8 cellular contexts compared by ENCODE assay signal in genomic region chr6:158231551-158232444, GRCh38.
DNase-seq lines count a peak whose midpoint lies in the region; ATAC-seq, FAIRE-seq and TF ChIP-seq lines count a peak whose summit lies in the region.

No MANE protein-coding gene starts in this region.

- peaks cover 0 to 5% (median 2%) of the 10 kb centered on the region in 3 experiments; a peak in 4 of 7 replicates for H3K36me3 Mint-ChIP-seq in H9 (ENCODE audit: insufficient read depth in 1 of 3, low read depth in 3 of 3)
- H3K36me3 Mint-ChIP-seq in T-helper 2 cell treated with Interferon-gamma antibody and Interleukin-4, amounts not matched to agents 5 μg/mL and 100 μg/mL, for 36 hours (ENCODE audit: low read depth) = peaks cover 3% of the 10 kb centered on the region
- peaks cover 3% of the 10 kb centered on the region for H3K36me3 Mint-ChIP-seq in astrocyte (ENCODE audit: low read depth, unreplicated experiment)

- H3K4ac ChIP-seq in H9 (ENCODE audit: low read depth, low read length) = no peak overlapping the region

- H3T11ph ChIP-seq in H9 (ENCODE audit: low read length) = no peak overlapping the region

- H2AK5ac ChIP-seq in H9 (ENCODE audit: insufficient read length, low read length) = no peak overlapping the region

- H4K20me1 ChIP-seq in H9 (ENCODE audit: control insufficient read depth, insufficient read depth, insufficient read length) = no peaks in the 10 kb centered on the region
- H4K20me1 ChIP-seq in MM.1S (ENCODE audit: insufficient read depth, low read length) = no peaks in the 10 kb centered on the region
- peaks cover 35% of the 10 kb centered on the region for H4K20me1 ChIP-seq in astrocyte (ENCODE audit: insufficient read depth, low read length)

- H3K4me3 Mint-ChIP-seq in H9 (peak overlapping the region; percentile 90 to 94), astrocyte (ENCODE audit: unreplicated experiment) (peak overlapping the region; percentile 95)
- peak overlapping the region; percentile 93 for H3K4me3 Mint-ChIP-seq in T-helper 2 cell treated with Interferon-gamma antibody and Interleukin-4, amounts not matched to agents 5 μg/mL and 100 μg/mL, for 36 hours

- TF ChIP-seq CTCF in H9 (conservative IDR thresholded peaks at IDR 0.05) (no peak), MM.1S (IDR thresholded peaks at IDR 0.05; ENCODE audit: low read length) (no peak), astrocyte (IDR thresholded peaks at IDR 0.05; ENCODE audit: insufficient read depth, low read depth, low read length) (no peak), retinal pigment epithelial cell (conservative IDR thresholded peaks at IDR 0.05; ENCODE audit: low read depth, low read length) (no peak)

- H3K4me1 ChIP-seq in H9 (ENCODE audit: insufficient read depth, low read length) (no peaks in the 10 kb centered on the region; the same call in 1 of the 2 replicates), MM.1S (ENCODE audit: low read length) (no peaks in the 10 kb centered on the region), astrocyte (ENCODE audit: insufficient read depth, low read length) (peaks cover 13% of the 10 kb centered on the region)

- H2BK120ac ChIP-seq in H9 (ENCODE audit: low read depth, low read length, poor library complexity, severe bottlenecking) = no peak overlapping the region

- H3K4me2 ChIP-seq in H9 (ENCODE audit: insufficient read depth, insufficient read length, low read length) = peak overlapping the region; percentile 89
- peak overlapping the region; percentile 63 for H3K4me2 ChIP-seq in MM.1S (ENCODE audit: low read depth, low read length)
- peak overlapping the region; percentile 100 for H3K4me2 ChIP-seq in astrocyte (ENCODE audit: low read length)

- no peak overlapping the region for H3K23ac ChIP-seq in H9 (ENCODE audit: insufficient read length, low read depth, low read length)

- H3K79me1 ChIP-seq in H9 (ENCODE audit: insufficient read depth, low read depth, low read length, poor library complexity, severe bottlenecking) = no peaks in the 10 kb centered on the region

- H4K8ac ChIP-seq in H9 (replicated peaks; ENCODE audit: insufficient read length, low read depth, low read length) = no peak overlapping the region

- H3K27me3 Mint-ChIP-seq in H9 (ENCODE audit: low read depth) = peaks cover 12% of the 10 kb centered on the region
- peaks cover 12% of the 10 kb centered on the region for H3K27me3 Mint-ChIP-seq in T-helper 2 cell treated with Interferon-gamma antibody and Interleukin-4, amounts not matched to agents 5 μg/mL and 100 μg/mL, for 36 hours (ENCODE audit: low read depth)
- H3K27me3 Mint-ChIP-seq in astrocyte (ENCODE audit: low read depth, unreplicated experiment) = peaks cover 2% of the 10 kb centered on the region

- DNase-seq in GM04504 (ENCODE audit: low read depth) = peak; percentile 42
- DNase-seq in H9 = peak; percentile 69
- peak; percentile 50 for DNase-seq in MM.1S
- peak; percentile 75 for DNase-seq in T-helper 2 cell treated with Interferon-gamma antibody and Interleukin-4, amounts not matched to agents 5 μg/mL and 100 μg/mL, for 36 hours (ENCODE audit: low spot score)
- peak; percentile 48 for DNase-seq in astrocyte (ENCODE audit: low read depth)
- peak; percentile 70 to 73 for DNase-seq in hippocampal formation (lab: John Stamatoyannopoulos, UW)
- no peak for DNase-seq in retinal pigment epithelial cell (ENCODE audit: low read depth)

- H2BK15ac ChIP-seq in H9 (ENCODE audit: low read depth, low read length) = no peak overlapping the region

- H3K18ac ChIP-seq in H9 (ENCODE audit: insufficient read length, low read depth, low read length) = peak overlapping the region; percentile 93

- no peak for FAIRE-seq in astrocyte (lab: Jason Lieb, UNC)

- H3K36me3 ChIP-seq in MM.1S (replicated peaks; ENCODE audit: insufficient read depth, low read length) = no peaks in the 10 kb centered on the region
- H3K36me3 ChIP-seq in astrocyte (ENCODE audit: insufficient read depth, low read length) = no peaks in the 10 kb centered on the region

- H3K9me3 ChIP-seq in H9 (ENCODE audit: control insufficient read depth, low read depth, low read length) (no peaks in the 10 kb centered on the region), MM.1S (replicated peaks; ENCODE audit: insufficient read depth, low read length) (no peaks in the 10 kb centered on the region), astrocyte (ENCODE audit: insufficient read depth, low read depth, low read length) (no peaks in the 10 kb centered on the region)

- H3K27me3 ChIP-seq in H9 (ENCODE audit: insufficient read depth, low read length) = no peaks in the 10 kb centered on the region
- no peaks in the 10 kb centered on the region for H3K27me3 ChIP-seq in MM.1S (replicated peaks; ENCODE audit: insufficient read depth, low read length)
- H3K27me3 ChIP-seq in astrocyte (ENCODE audit: insufficient read depth, low read length) = no peaks in the 10 kb centered on the region

- no peak overlapping the region for H2BK20ac ChIP-seq in H9 (ENCODE audit: low read depth, low read length, poor library complexity, severe bottlenecking)

- H2BK12ac ChIP-seq in H9 (ENCODE audit: insufficient read length, low read depth, low read length) = no peak overlapping the region

- H3K9ac ChIP-seq in H9 (ENCODE audit: extremely low read depth, insufficient read length, low read length) = peak overlapping the region; percentile 33
- H3K9ac ChIP-seq in MM.1S (ENCODE audit: low read length) = peak overlapping the region; percentile 50; the same call in 1 of the 2 replicates
- peak overlapping the region; percentile 88 for H3K9ac ChIP-seq in astrocyte (ENCODE audit: low read length)

- H4K5ac ChIP-seq in H9 (ENCODE audit: insufficient read length, low read depth, low read length) = no peak overlapping the region

- H3K4me1 Mint-ChIP-seq in H9 (peaks cover 13 to 17% of the 10 kb centered on the region in 2 experiments), astrocyte (ENCODE audit: low read depth, unreplicated experiment) (peaks cover 17% of the 10 kb centered on the region)
- H3K4me1 Mint-ChIP-seq in T-helper 2 cell treated with Interferon-gamma antibody and Interleukin-4, amounts not matched to agents 5 μg/mL and 100 μg/mL, for 36 hours (ENCODE audit: low read depth) = peaks cover 19% of the 10 kb centered on the region

- H3K4me3 ChIP-seq in MM.1S (ENCODE audit: low read length) (peak overlapping the region; percentile 60), astrocyte (ENCODE audit: insufficient read depth, low read depth, low read length) (peak overlapping the region; percentile 61), retinal pigment epithelial cell (ENCODE audit: low read length) (peak overlapping the region; percentile 92)

- H2AFZ ChIP-seq in H9 (ENCODE audit: low read length) = no peak overlapping the region
- peak overlapping the region; percentile 80 for H2AFZ ChIP-seq in MM.1S (ENCODE audit: low read length)
- H2AFZ ChIP-seq in astrocyte (ENCODE audit: low read depth, low read length) = peak overlapping the region; percentile 81

- H3K9me3 Mint-ChIP-seq in H9 (no peaks in the 10 kb centered on the region; a peak in 1 of 5 replicates), astrocyte (ENCODE audit: unreplicated experiment) (no peaks in the 10 kb centered on the region)
- H3K9me3 Mint-ChIP-seq in T-helper 2 cell treated with Interferon-gamma antibody and Interleukin-4, amounts not matched to agents 5 μg/mL and 100 μg/mL, for 36 hours = no peaks in the 10 kb centered on the region

- peaks cover 6% of the 10 kb centered on the region; the same call in 1 of the 2 replicates for H3K79me2 ChIP-seq in H9 (ENCODE audit: insufficient read depth, low read length)
- H3K79me2 ChIP-seq in MM.1S (ENCODE audit: low read length) = peaks cover 34% of the 10 kb centered on the region
- H3K79me2 ChIP-seq in astrocyte (ENCODE audit: insufficient read depth, low read length) = peaks cover 45% of the 10 kb centered on the region

- no peaks in the 10 kb centered on the region for H3F3A ChIP-seq in MM.1S (ENCODE audit: insufficient read depth, low read length)

- H3K27ac ChIP-seq in H9 (ENCODE audit: insufficient read length, low read depth, low read length) (peak overlapping the region; percentile 21), MM.1S (ENCODE audit: low read length) (no peak overlapping the region), astrocyte (ENCODE audit: low read depth, low read length) (peak overlapping the region; percentile 52)

- peak overlapping the region; percentile 78 for H3K14ac ChIP-seq in H9 (ENCODE audit: insufficient read depth, low read length)

- H3K56ac ChIP-seq in H9 (ENCODE audit: insufficient read length, low read depth, low read length) = no peak overlapping the region

- no peak overlapping the region for H4K91ac ChIP-seq in H9 (ENCODE audit: insufficient read length, low read depth, low read length)

- no peaks in the 10 kb centered on the region for H3K9me2 ChIP-seq in MM.1S (replicated peaks; ENCODE audit: insufficient read depth, low read length)

- ATAC-seq in HG02938 (IDR thresholded peaks at IDR 0.05; ENCODE audit: unreplicated experiment) = no peak

- H2BK5ac ChIP-seq in H9 (ENCODE audit: insufficient read length, low read length) = no peak overlapping the region

- no CpG with 5 or more reads among the region's 123 CpGs for WGBS in H9 (ENCODE audit: extremely low coverage, insufficient read length, low lambda C conversion rate)

- peak overlapping the region; percentile 17 to 96 (median 89); a peak in 5 of 7 replicates for H3K27ac Mint-ChIP-seq in H9
- peak overlapping the region; percentile 88 for H3K27ac Mint-ChIP-seq in T-helper 2 cell treated with Interferon-gamma antibody and Interleukin-4, amounts not matched to agents 5 μg/mL and 100 μg/mL, for 36 hours
- H3K27ac Mint-ChIP-seq in astrocyte (ENCODE audit: unreplicated experiment) = peak overlapping the region; percentile 97

- peaks cover 13% of the 10 kb centered on the region for H3K23me2 ChIP-seq in H9 (ENCODE audit: insufficient read length, low read depth, low read length, poor library complexity, severe bottlenecking)

Comparison
In these comparisons a context has a peak if more than half of its experiments do, and no peak if none do; other contexts are left out.
1. H3K9ac ChIP-seq: peak in every context shown above with its lines; median percentile 88 in astrocyte; 50 in MM.1S; 33 in H9.